9 cellular contexts compared by ENCODE assay signal in genomic region chrX:19673334-19674040, GRCh38.
DNase-seq lines count a peak whose midpoint lies in the region; ATAC-seq and TF ChIP-seq lines count a peak whose summit lies in the region.
"Had no signal": no experiment of that assay in that cellular context is flagged by ENCODE, and none has a peak within 500 bp of the region (broad histone marks: within the 10 kb centered on the region; RNA-seq: fewer than 3 reads in every experiment).

No MANE protein-coding gene starts in this region.

- H3K27me3 ChIP-seq in adrenal gland (no peaks in the 10 kb centered on the region), kidney epithelial cell (ENCODE audit: control insufficient read depth, insufficient read depth, low read length) (no peaks in the 10 kb centered on the region)
- H3K27me3 ChIP-seq: ascending aorta had no signal

- TF ChIP-seq CTCF in HEK293 (tag by site-specific recombination; IDR thresholded peaks at IDR 0.05): no peak
- no peak for TF ChIP-seq CTCF in adrenal gland (IDR thresholded peaks at IDR 0.05)
- no peak for TF ChIP-seq CTCF in kidney epithelial cell (IDR thresholded peaks at IDR 0.05; ENCODE audit: insufficient read depth, low read length, poor library complexity, severe bottlenecking)
- no peak for TF ChIP-seq CTCF in progenitor cell of endocrine pancreas (IDR thresholded peaks at IDR 0.05; ENCODE audit: unreplicated experiment)

- intact Hi-C loops in adrenal gland (cut with DNase I): no loop called here

- ATAC-seq in GM18511 (IDR thresholded peaks at IDR 0.05; ENCODE audit: unreplicated experiment) (no peak), HG03159 (IDR thresholded peaks at IDR 0.05; ENCODE audit: unreplicated experiment) (no peak)

- H3K36me3 ChIP-seq in HEK293 (ENCODE audit: control insufficient read depth in 2 of 2, insufficient read depth in 1 of 2, low read length in 2 of 2): no peaks in the 10 kb centered on the region
- no peaks in the 10 kb centered on the region for H3K36me3 ChIP-seq in adrenal gland (replicated peaks in 1 of 2)
- H3K36me3 ChIP-seq in kidney epithelial cell (ENCODE audit: control insufficient read depth, insufficient read depth, low read length): no peaks in the 10 kb centered on the region
- H3K36me3 ChIP-seq: ascending aorta had no signal

- CTCF ChIA-PET in HEK293 (lab: Yijun Ruan, JAX): interaction anchor here (0.6 kb wide), 1 partner anchor 222 kb away, joined by 8 read pairs; no protein-coding TSS in a partner anchor

- H3K4me1 Mint-ChIP-seq in progenitor cell of endocrine pancreas (ENCODE audit: low read depth): peaks cover 13% of the 10 kb centered on the region

- H3K9me3 ChIP-seq in HEK293 (ENCODE audit: control insufficient read depth, insufficient read depth, low read depth, low read length) (no peaks in the 10 kb centered on the region), adrenal gland (replicated peaks in 1 of 3) (no peaks in the 10 kb centered on the region)
- H3K9me3 ChIP-seq: ascending aorta had no signal

- H3K4me1 ChIP-seq in HEK293 (ENCODE audit: control insufficient read depth, insufficient read depth, low read length): peaks cover 11% of the 10 kb centered on the region
- H3K4me1 ChIP-seq in adrenal gland (replicated peaks in 1 of 2): no peaks in the 10 kb centered on the region
- H3K4me1 ChIP-seq: ascending aorta had no signal

- no peaks in the 10 kb centered on the region for H3K27me3 Mint-ChIP-seq in progenitor cell of endocrine pancreas

- in situ Hi-C loops in ACHN (cut with HindIII; ENCODE audit: low pct_ligation_motif_present, low pct_unique_long_range_greater_than_20kb, low sequenced_read_pairs): no loop called here

- H3K27ac ChIP-seq in HEK293 (ENCODE audit: extremely low read depth, low read depth, low read length) (no peak overlapping the region), adrenal gland (no peak overlapping the region)
- H3K27ac ChIP-seq: ascending aorta had no signal

- no peak overlapping the region for H3K27ac Mint-ChIP-seq in progenitor cell of endocrine pancreas

- no peak overlapping the region for H3K4me3 Mint-ChIP-seq in progenitor cell of endocrine pancreas (ENCODE audit: low read depth)

- no peaks in the 10 kb centered on the region for H3K36me3 Mint-ChIP-seq in progenitor cell of endocrine pancreas (ENCODE audit: insufficient read depth)

- H3K4me3 ChIP-seq in HEK293 (ENCODE audit: low read depth, low read length) (no peak overlapping the region), adrenal gland (no peak overlapping the region), kidney epithelial cell (ENCODE audit: low read depth, low read length) (no peak overlapping the region)
- H3K4me3 ChIP-seq: ascending aorta had no signal

- DNase-seq in ACHN (peak; percentile 80), adrenal gland (peak; percentile 46 to 87 (median 84)), kidney epithelial cell (ENCODE audit: low read depth) (peak; percentile 69), progenitor cell of endocrine pancreas (ENCODE audit: low spot score, unreplicated experiment) (no peak), erythroblast (lab: John Stamatoyannopoulos, UW) (no peak)

- 11 to 44% (median 27%) methylated on average over 5 of the region's 5 CpGs for WGBS in adrenal gland, 4 donors

- no peak for TF ChIP-seq POLR2A in adrenal gland (IDR thresholded peaks at IDR 0.05)
- TF ChIP-seq POLR2A in erythroblast (IDR thresholded peaks at IDR 0.05; ENCODE audit: low read length): no peak

- POLR2A ChIA-PET in HEK293 (lab: Yijun Ruan, JAX): no interaction called here

- peaks cover 31% of the 10 kb centered on the region for H3K9me3 Mint-ChIP-seq in progenitor cell of endocrine pancreas (ENCODE audit: low read depth)

TF ChIP-seq in HEK293, 187 proteins besides CTCF, POLR2A, EP300 and RAD21 (continues in another document):
- no peak for TF ChIP-seq ZNF2 (tag by site-specific recombination; IDR thresholded peaks at IDR 0.05)
- no peak for TF ChIP-seq ZNF654 (tag by site-specific recombination; IDR thresholded peaks at IDR 0.05; ENCODE audit: low read depth)
- TF ChIP-seq ZFHX2 (tag by site-specific recombination; conservative IDR thresholded peaks at IDR 0.05): peak; percentile 95
- TF ChIP-seq MYNN (tag by site-specific recombination; IDR thresholded peaks at IDR 0.05; ENCODE audit: borderline replicate concordance): no peak
- TF ChIP-seq IKZF3 (tag by site-specific recombination; IDR thresholded peaks at IDR 0.05): no peak
- no peak for TF ChIP-seq ZNF114 (tag by site-specific recombination; IDR thresholded peaks at IDR 0.05)
- no peak for TF ChIP-seq ZBTB8A (tag by site-specific recombination; IDR thresholded peaks at IDR 0.05)
- TF ChIP-seq OSR2 (tag by site-specific recombination; IDR thresholded peaks at IDR 0.05): peak; percentile 21; the same call in 1 of the 2 replicates
- TF ChIP-seq ZNF239 (tag by site-specific recombination; IDR thresholded peaks at IDR 0.05): no peak
- TF ChIP-seq ZBTB6 (tag by site-specific recombination; IDR thresholded peaks at IDR 0.05): no peak
- no peak for TF ChIP-seq ZNF391 (tag by site-specific recombination; IDR thresholded peaks at IDR 0.05; ENCODE audit: borderline replicate concordance, low read depth)
- no peak for TF ChIP-seq ZNF426 (tag by site-specific recombination; IDR thresholded peaks at IDR 0.05)
- no peak for TF ChIP-seq ZNF776 (tag by site-specific recombination; IDR thresholded peaks at IDR 0.05; ENCODE audit: borderline replicate concordance)
- TF ChIP-seq ZNF394 (tag by site-specific recombination; IDR thresholded peaks at IDR 0.05; ENCODE audit: borderline replicate concordance): peak; percentile 73; the same call in 1 of the 2 replicates
- no peak for TF ChIP-seq ZSCAN30 (tag by site-specific recombination; IDR thresholded peaks at IDR 0.05)
- TF ChIP-seq SP3 (tag by site-specific recombination; IDR thresholded peaks at IDR 0.05): no peak
- TF ChIP-seq ZNF623 (tag by site-specific recombination; IDR thresholded peaks at IDR 0.05): no peak
- no peak for TF ChIP-seq SALL2 (tag by site-specific recombination; IDR thresholded peaks at IDR 0.05; ENCODE audit: borderline replicate concordance)
- TF ChIP-seq ZNF341 (tag by site-specific recombination; IDR thresholded peaks at IDR 0.05; ENCODE audit: low read depth): no peak
- TF ChIP-seq ZNF211 (tag by site-specific recombination; IDR thresholded peaks at IDR 0.05; ENCODE audit: low read depth): no peak
- TF ChIP-seq GLIS1 (tag by site-specific recombination; IDR thresholded peaks at IDR 0.05): no peak
- TF ChIP-seq ZNF398 (tag by site-specific recombination; IDR thresholded peaks at IDR 0.05): peak; percentile 27; the same call in 1 of the 2 replicates
- TF ChIP-seq ZNF707 (tag by site-specific recombination; IDR thresholded peaks at IDR 0.05): no peak
- no peak for TF ChIP-seq ZNF76 (tag by site-specific recombination; IDR thresholded peaks at IDR 0.05; ENCODE audit: borderline replicate concordance, low read depth)
- TF ChIP-seq ZNF549 (tag by site-specific recombination; IDR thresholded peaks at IDR 0.05): no peak
- TF ChIP-seq EGR2 (tag by site-specific recombination; IDR thresholded peaks at IDR 0.05; ENCODE audit: low read depth): peak; percentile 93
- TF ChIP-seq ZNF571 (tag by site-specific recombination; IDR thresholded peaks at IDR 0.05): no peak
- no peak for TF ChIP-seq ZNF596 (tag by site-specific recombination; IDR thresholded peaks at IDR 0.05)
- TF ChIP-seq ZNF830 (tag by site-specific recombination; IDR thresholded peaks at IDR 0.05; ENCODE audit: low read depth): no peak
- TF ChIP-seq PATZ1 (tag by site-specific recombination; IDR thresholded peaks at IDR 0.05): peak; percentile 47; the same call in 1 of the 2 replicates
- no peak for TF ChIP-seq MEIS1 (CRISPR knock-in tag; IDR thresholded peaks at IDR 0.05; ENCODE audit: borderline replicate concordance)

Comparison
In these comparisons a context has a peak if more than half of its experiments do, and no peak if none do; other contexts are left out.
1. DNase-seq: peak in ACHN (single experiment), adrenal gland (7 of 7) and kidney epithelial cell (single experiment); none in progenitor cell of endocrine pancreas (single experiment) and erythroblast (0 of 2).